15 cellular contexts compared by ENCODE assay signal in genomic region chr3:15052335-15053242, GRCh38. TPM values are rescaled to one million over a fixed set of nuclear protein-coding genes. Genes with fewer than 3 reads are reported as not detected.
DNase-seq lines count a peak whose midpoint lies in the region; ATAC-seq, FAIRE-seq and TF ChIP-seq lines count a peak whose summit lies in the region.
"Had no signal": no experiment of that assay in that cellular context is flagged by ENCODE, and none has a peak within 500 bp of the region (broad histone marks: within the 10 kb centered on the region; RNA-seq: fewer than 3 reads in every experiment).

No MANE protein-coding gene starts in this region.

- no peaks in the 10 kb centered on the region for H3K9me2 ChIP-seq in SK-N-SH

- H3K27ac Mint-ChIP-seq in osteocyte (ENCODE audit: unreplicated experiment), result peak overlapping the region; percentile 48

- TF ChIP-seq RAD21 in SK-N-SH (IDR thresholded peaks at IDR 0.05; ENCODE audit: low read length) (no peak), GM12878 (IDR thresholded peaks at IDR 0.05; ENCODE audit: insufficient read depth, low read depth, low read length) (no peak)

- H3K9ac ChIP-seq in SK-N-SH (no peak overlapping the region), GM12878 (ENCODE audit: control insufficient read depth, insufficient read depth, low read length) (no peak overlapping the region)
- H3K9ac ChIP-seq: KMS-11 had no signal

- in situ Hi-C loops in GM12878 (cut with MboI), result no loop called here

- DNase-seq in SK-N-SH, result peak; percentile 41
- peak; percentile 10 for DNase-seq in NCI-H2107 (lab: John Stamatoyannopoulos, UW)
- DNase-seq in GM12878 (ENCODE audit: low read depth, low spot score), result no peak
- no peak for DNase-seq in osteocyte (ENCODE audit: extremely low spot score, unreplicated experiment)
- no peak for DNase-seq in NCI-H1105 (lab: John Stamatoyannopoulos, UW)
- DNase-seq in NCI-H2196 treated with DMSO at 0.1 percent for 48 hours (lab: John Stamatoyannopoulos, UW; ENCODE audit: unreplicated experiment), result no peak
- DNase-seq: activated naive CD4-positive, alpha-beta T cell treated with anti-CD3 and anti-CD28 coated beads, Interleukin-2, amount 50 U/mL, for 16 hours; Calu3; heart left ventricle; NCI-H146; NCI-H524 treated with DMSO at 0.1 percent for 48 hours; T1000 had no signal

- RAD21 ChIA-PET in GM12878 (lab: Charles Lee; ENCODE audit: unreplicated experiment), result interaction anchor here (1.6 to 3.3 kb wide), 2 partner anchors 12 to 72 kb away, joined by 3 to 30 read pairs; partner anchors contain the start of gene MRPS25

- peak overlapping the region in 1 of 2 experiments; percentile 60; a peak in 2 of 4 replicates for H3K27ac ChIP-seq in SK-N-SH (ENCODE audit: low read depth in 2 of 2, low read length in 1 of 2)
- H3K27ac ChIP-seq in GM12878 (ENCODE audit: control insufficient read depth, insufficient read depth), result no peak overlapping the region; the same call in 1 of the 2 replicates
- H3K27ac ChIP-seq: heart left ventricle, KMS-11 had no signal

- no peak for TF ChIP-seq POLR2A in GM12878 (IDR thresholded peaks at IDR 0.05; ENCODE audit: low read depth, low read length)

- H3K4me1 Mint-ChIP-seq in osteocyte (ENCODE audit: unreplicated experiment), result peaks cover 2% of the 10 kb centered on the region

- peaks cover 0 to 15% of the 10 kb centered on the region in 2 experiments; a peak in 1 of 4 replicates for H3K4me1 ChIP-seq in SK-N-SH (ENCODE audit: control insufficient read depth in 1 of 2, insufficient read depth in 2 of 2, low read depth in 1 of 2, low read length in 1 of 2)
- H3K4me1 ChIP-seq in GM12878 (ENCODE audit: control insufficient read depth, insufficient read depth, low read length), result peaks cover 46% of the 10 kb centered on the region

- H3K36me3 Mint-ChIP-seq in osteocyte (ENCODE audit: unreplicated experiment), result peaks cover 20% of the 10 kb centered on the region

- H3K4me2 ChIP-seq in SK-N-SH (no peak overlapping the region), GM12878 (ENCODE audit: control insufficient read depth, insufficient read depth) (no peak overlapping the region)
- H3K4me2 ChIP-seq: KMS-11 had no signal

- no peaks in the 10 kb centered on the region for H3K27me3 ChIP-seq in SK-N-SH (ENCODE audit: insufficient read depth)
- no peaks in the 10 kb centered on the region for H3K27me3 ChIP-seq in GM12878 (replicated peaks in 1 of 2; ENCODE audit: control insufficient read depth in 2 of 2, insufficient read depth in 2 of 2, low read length in 1 of 2)
- H3K27me3 ChIP-seq: heart left ventricle had no signal

- H3K27me3 Mint-ChIP-seq in osteocyte (ENCODE audit: unreplicated experiment), result no peaks in the 10 kb centered on the region

- TF ChIP-seq EP300 in SK-N-SH (IDR thresholded peaks at IDR 0.05; ENCODE audit: borderline replicate concordance in 1 of 2, low read depth in 1 of 2, low read length in 1 of 2) (no peak), GM12878 (IDR thresholded peaks at IDR 0.05; ENCODE audit: borderline replicate concordance in 1 of 2, control insufficient read depth in 1 of 2, low read depth in 2 of 2, low read length in 2 of 2) (no peak)

- POLR2A ChIA-PET in SK-N-SH (lab: Yijun Ruan, JAX), result interaction anchor here (1.2 kb wide), 1 partner anchor 14 kb away, joined by 3 read pairs; no protein-coding TSS in a partner anchor
- POLR2A ChIA-PET in GM12878 (lab: Charles Lee), result interaction anchor here (1.0 to 4.7 kb wide), 2 partner anchors 12 to 104 kb away, joined by 3 to 30 read pairs; partner anchors contain the start of gene MRPS25

- TF ChIP-seq CTCF in SK-N-SH (IDR thresholded peaks at IDR 0.05) (no peak), GM12878 (IDR thresholded peaks at IDR 0.05 in 2 of 3, conservative IDR thresholded peaks at IDR 0.05 in 1 of 3; ENCODE audit: control insufficient read depth in 2 of 3, extremely low read depth in 1 of 3, insufficient read depth in 1 of 3, low read depth in 3 of 3, low read length in 3 of 3) (no peak), osteocyte (IDR thresholded peaks at IDR 0.05) (no peak)

- H3K79me2 ChIP-seq in SK-N-SH (ENCODE audit: insufficient read depth), result peaks cover 68% of the 10 kb centered on the region; the same call in 1 of the 2 replicates
- H3K79me2 ChIP-seq in GM12878 (ENCODE audit: control insufficient read depth, insufficient read depth, low read length), result peaks cover 38% of the 10 kb centered on the region

- CTCF ChIA-PET in SK-N-SH (lab: Yijun Ruan, JAX), result interaction anchor here (0.9 to 1.9 kb wide), 5 partner anchors 11 to 132 kb away, joined by 3 to 5 read pairs (median 4); partner anchors contain the start of gene MRPS25
- CTCF ChIA-PET in GM12878 (lab: Yijun Ruan, JAX), result interaction anchor here (0.7 to 4.2 kb wide), 7 partner anchors 9 to 402 kb away, joined by 3 to 50 read pairs (median 3); partner anchors contain the start of gene MRPS25

- no peaks in the 10 kb centered on the region for H3K9me3 ChIP-seq in SK-N-SH
- H3K9me3 ChIP-seq in GM12878 (replicated peaks; ENCODE audit: control insufficient read depth, insufficient read depth, low read length), result peaks cover 14% of the 10 kb centered on the region

- H4K20me1 ChIP-seq in SK-N-SH (ENCODE audit: insufficient read depth) (0 out of 2 replicates have a peak, but pooled peaks cover 10% of the 10 kb centered on the region), GM12878 (ENCODE audit: control insufficient read depth, insufficient read depth) (no peaks in the 10 kb centered on the region)

- peaks cover 51 to 57% of the 10 kb centered on the region in 2 experiments for H3K36me3 ChIP-seq in SK-N-SH (replicated peaks in 1 of 2; ENCODE audit: control insufficient read depth in 1 of 2, insufficient read depth in 2 of 2, low read length in 1 of 2)
- peaks cover 28 to 37% of the 10 kb centered on the region in 2 experiments for H3K36me3 ChIP-seq in GM12878 (ENCODE audit: control insufficient read depth in 2 of 2, insufficient read depth in 2 of 2, low read length in 1 of 2)

- 97% methylated on average over 13 of the region's 14 CpGs for WGBS in SK-N-SH (ENCODE audit: low lambda C conversion rate)
- 94% methylated on average over 14 of the region's 14 CpGs for WGBS in GM12878 (ENCODE audit: insufficient coverage, insufficient replicate concordance, low lambda C conversion rate, missing lambda C conversion rate)

- SMC1A ChIA-PET in GM12878 (lab: Charles Lee; ENCODE audit: uncharacterized antibody, unreplicated experiment), result interaction anchor here (1.4 to 1.6 kb wide), 2 partner anchors 13 to 153 kb away, joined by 4 to 5 read pairs; partner anchors contain the start of genes CAPN7 and MRPS25

- ATAC-seq in SK-N-SH treated with all-trans-retinoic acid at 6 μM for 48 hours, result no peak; the same call in 2 of the 3 replicates
- ATAC-seq in GM12878, result no peak
- ATAC-seq in HG02759 (IDR thresholded peaks at IDR 0.05; ENCODE audit: unreplicated experiment), result no peak

- H3K4me3 Mint-ChIP-seq in osteocyte (ENCODE audit: unreplicated experiment), result no peak overlapping the region

- BruUV-seq in GM12878 (replicated peaks; lab: Mats Ljungman, UMichigan), result no TSS peak

- H2AFZ ChIP-seq in SK-N-SH (ENCODE audit: low read depth), result no peak overlapping the region
- H2AFZ ChIP-seq in GM12878 (ENCODE audit: control insufficient read depth, low read depth, low read length), result no peak overlapping the region

- no peak overlapping the region for H3K4me3 ChIP-seq in SK-N-SH (ENCODE audit: low read depth in 2 of 2, low read length in 1 of 2)
- no peak overlapping the region for H3K4me3 ChIP-seq in GM12878
- H3K4me3 ChIP-seq: heart left ventricle had no signal

- H3F3A ChIP-seq in SK-N-SH (replicated peaks; ENCODE audit: insufficient read depth), result peaks cover 4% of the 10 kb centered on the region

- intact Hi-C loops in GM12878 (cut with micrococcal nuclease; ENCODE audit: unreplicated experiment), result loop anchor here (5.0 kb wide), 1 partner anchor 105 kb away; the partner anchor contains the start of gene NR2C2

- peak; percentile 70 for FAIRE-seq in GM12878 (lab: Jason Lieb, UNC)

- H3K9me3 Mint-ChIP-seq in osteocyte (ENCODE audit: unreplicated experiment), result no peaks in the 10 kb centered on the region

RNA-seq across cellular contexts. Expression of gene MRPS25, which starts 12.5 kb away (rescaled TPM):
- polyA plus RNA-seq in SK-N-SH (2012; rRNA removed) (41.5 and 46.4 TPM in 2 replicates), GM12878 (2011; rRNA removed) (66.0 and 72.9 TPM in 2 replicates), GM12878 (2014; fragmentation: Illumina TruSeq; extraction: Trizol) (47.7 and 51.2 TPM in 2 replicates), GM12878 (2014; fragmentation: Nextera tagmentation; extraction: Ambion mirVana) (10 to 100 TPM; 17.0 to 43.6 TPM), GM12878 (2014; rRNA removed) (79.7 and 83.9 TPM in 2 replicates), GM12878 (2016; fragmentation: Nextera tagmentation; extraction: Ambion mirVana) (100 to 1,000 TPM; 112 to 114 TPM)
- polyA plus RNA-seq in SK-N-SH (2012; cell fraction: cytosol; rRNA removed), result 26.7 and 27.9 TPM in 2 replicates
- polyA plus RNA-seq in SK-N-SH (2012; cell fraction: nucleus; rRNA removed), result 157 and 221 TPM in 2 replicates
- 94.6 and 97.5 TPM in 2 replicates for total RNA-seq in GM12878 (2013; cell fraction: nucleolus; rRNA removed)
- total RNA-seq in GM12878 (2014; rRNA removed) (51.5 and 58.9 TPM in 2 replicates), GM12878 (2014; rRNA removed; fragmentation: Illumina TruSeq; extraction: Trizol) (37.3 and 37.9 TPM in 2 replicates), GM12878 (2021) (72.5 and 76.2 TPM in 2 replicates), osteocyte (47.2 and 50.0 TPM in 2 replicates)
- 13.9 TPM for polyA plus RNA-seq in GM12878 (2011; ENCODE audit: low read depth)
- 33.4 and 63.0 TPM in 2 replicates for polyA plus RNA-seq in GM12878 (2011; cell fraction: cytosol; rRNA removed)
- polyA plus RNA-seq in GM12878 (2011; cell fraction: nucleus; rRNA removed), result 128 and 156 TPM in 2 replicates
- polyA plus RNA-seq in GM12878 (2012), result 37.1 and 48.9 TPM in 2 replicates
- 21.5 and 26.0 TPM in 2 replicates for polyA minus RNA-seq in GM12878 (2011; rRNA and poly(A)+ RNA removed)
- 9.3 and 13.4 TPM in 2 replicates for polyA minus RNA-seq in GM12878 (2011; cell fraction: cytosol; rRNA and poly(A)+ RNA removed)
- 40.4 and 82.9 TPM in 2 replicates for polyA minus RNA-seq in GM12878 (2011; cell fraction: nucleus; rRNA and poly(A)+ RNA removed)

RNA-seq across cellular contexts. Expression of gene RBSN, which starts 46.4 kb away (rescaled TPM):
- polyA plus RNA-seq in SK-N-SH (2012; rRNA removed), result 4.7 and 6.2 TPM in 2 replicates
- 5.0 and 5.3 TPM in 2 replicates for polyA plus RNA-seq in SK-N-SH (2012; cell fraction: cytosol; rRNA removed)
- 9.7 and 10.1 TPM in 2 replicates for polyA plus RNA-seq in SK-N-SH (2012; cell fraction: nucleus; rRNA removed)
- 48.9 and 49.4 TPM in 2 replicates for total RNA-seq in GM12878 (2013; cell fraction: nucleolus; rRNA removed)
- total RNA-seq in GM12878 (2014; rRNA removed), result 12.0 and 13.8 TPM in 2 replicates
- total RNA-seq in GM12878 (2014; rRNA removed; fragmentation: Illumina TruSeq; extraction: Trizol), result 10.2 and 11.0 TPM in 2 replicates
- 10.7 and 11.9 TPM in 2 replicates for total RNA-seq in GM12878 (2021)
- polyA plus RNA-seq in GM12878 (2011; ENCODE audit: low read depth), result 6.1 TPM
- polyA plus RNA-seq in GM12878 (2011; rRNA removed), result 10.9 and 11.1 TPM in 2 replicates
- 7.6 and 8.4 TPM in 2 replicates for polyA plus RNA-seq in GM12878 (2011; cell fraction: cytosol; rRNA removed)
- polyA plus RNA-seq in GM12878 (2011; cell fraction: nucleus; rRNA removed), result 19.1 and 19.3 TPM in 2 replicates
- polyA plus RNA-seq in GM12878 (2012), result 6.3 and 7.7 TPM in 2 replicates
- polyA plus RNA-seq in GM12878 (2014; fragmentation: Illumina TruSeq; extraction: Trizol), result 7.8 and 8.4 TPM in 2 replicates
- 1 to 10 TPM; 2.0 to 2.1 TPM for polyA plus RNA-seq in GM12878 (2014; fragmentation: Nextera tagmentation; extraction: Ambion mirVana)
- polyA plus RNA-seq in GM12878 (2014; rRNA removed), result 7.2 and 7.4 TPM in 2 replicates
- 10 to 100 TPM; 13.4 to 17.5 TPM for polyA plus RNA-seq in GM12878 (2016; fragmentation: Nextera tagmentation; extraction: Ambion mirVana)
- polyA minus RNA-seq in GM12878 (2011; rRNA and poly(A)+ RNA removed), result 15.4 and 15.6 TPM in 2 replicates
- polyA minus RNA-seq in GM12878 (2011; cell fraction: cytosol; rRNA and poly(A)+ RNA removed), result 5.7 and 7.0 TPM in 2 replicates
- polyA minus RNA-seq in GM12878 (2011; cell fraction: nucleus; rRNA and poly(A)+ RNA removed), result 7.4 and 11.9 TPM in 2 replicates
- total RNA-seq in osteocyte, result 28.6 and 29.8 TPM in 2 replicates

Comparison
In these comparisons a context has a peak if more than half of its experiments do, and no peak if none do; other contexts are left out.
1. DNase-seq: peak in SK-N-SH (single experiment) and NCI-H2107 (single experiment); none in GM12878 (single experiment), osteocyte (single experiment), NCI-H1105 (single experiment) and NCI-H2196 treated with DMSO at 0.1 percent for 48 hours (single experiment).